Comparison of ENCODE assay signal across 8 cellular contexts in the genomic region with DNA sequence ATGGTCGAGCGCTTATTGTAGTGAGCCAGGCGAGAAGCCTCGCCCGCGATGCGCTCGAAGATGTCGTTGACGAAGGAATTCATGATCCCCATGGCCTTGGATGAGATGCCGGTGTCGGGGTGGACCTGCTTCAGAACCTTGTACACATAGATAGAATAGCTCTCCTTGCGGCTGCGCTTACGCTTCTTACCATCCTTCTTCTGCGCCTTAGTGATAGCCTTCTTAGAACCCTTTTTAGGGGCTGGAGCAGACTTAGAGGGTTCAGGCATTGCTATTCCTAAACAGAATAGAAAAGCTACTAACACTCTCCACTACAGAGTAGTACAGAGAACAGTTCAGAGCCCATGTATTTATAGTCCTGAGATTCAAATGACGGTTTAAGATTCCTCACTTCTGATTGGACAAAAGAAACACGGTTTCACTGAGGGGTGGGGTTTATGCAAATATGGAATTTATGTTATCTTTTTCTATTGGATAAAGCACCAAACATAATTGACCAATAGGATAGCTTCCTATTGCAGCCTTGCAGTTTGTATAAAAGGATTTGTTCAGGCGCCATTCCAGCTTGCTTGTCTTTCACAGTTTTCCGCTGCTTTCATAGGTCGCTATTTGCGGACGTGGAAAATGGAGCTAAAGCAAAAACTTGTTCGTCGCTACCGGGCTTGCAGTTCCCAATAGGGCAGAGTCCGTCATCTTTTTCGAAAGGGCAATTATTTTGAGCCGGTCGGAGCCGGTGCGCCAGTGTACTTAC. TPM values are rescaled to one million over a fixed set of nuclear protein-coding genes. Genes with fewer than 3 reads are reported as not detected.
A peak's percentile ranks its signal among the peaks of the same experiment; 100 is the strongest.
DNase-seq lines count a peak whose midpoint lies in the region; ATAC-seq and TF ChIP-seq lines count a peak whose summit lies in the region.

No MANE protein-coding gene starts in this region.

- peak overlapping the region; percentile 99 for H3K27ac Mint-ChIP-seq in activated CD4-positive, alpha-beta T cell treated with anti-CD3 and anti-CD28 coated beads, Interleukin-2, amount 10 ng/mL, durations not matched to agents 24 days and 14 days

- peaks cover 0 to 3% of the 10 kb centered on the region in 2 donors for H3K9me3 ChIP-seq in lung (ENCODE audit: control insufficient read depth in 2 of 2, insufficient read depth in 1 of 2, low read length in 1 of 2)

- H3K27me3 ChIP-seq in dorsolateral prefrontal cortex, result peaks cover 0 to 4% (median 0%) of the 10 kb centered on the region in 45 donors
- no peaks in the 10 kb centered on the region for H3K27me3 ChIP-seq in lung (ENCODE audit: control insufficient read depth, insufficient read depth)

- no peaks in the 10 kb centered on the region for H3K27me3 Mint-ChIP-seq in activated CD4-positive, alpha-beta T cell treated with anti-CD3 and anti-CD28 coated beads, Interleukin-2, amount 10 ng/mL, durations not matched to agents 24 days and 14 days

- TF ChIP-seq CTCF in GM12865 (IDR thresholded peaks at IDR 0.05; ENCODE audit: insufficient read depth, low read depth, low read length, missing control alignments), result no peak
- peak in 4 of 56 donors; percentile 4 to 16 (median 10) for TF ChIP-seq CTCF in dorsolateral prefrontal cortex (IDR thresholded peaks at IDR 0.05 in 54 of 56, conservative IDR thresholded peaks at IDR 0.05 in 2 of 56; ENCODE audit: low read depth in 1 of 56, partially characterized antibody in 56 of 56)
- no peak for TF ChIP-seq CTCF in lung (IDR thresholded peaks at IDR 0.05; ENCODE audit: control extremely low read depth, extremely low read depth)

- no peaks in the 10 kb centered on the region for H3K36me3 Mint-ChIP-seq in activated CD4-positive, alpha-beta T cell treated with anti-CD3 and anti-CD28 coated beads, Interleukin-2, amount 10 ng/mL, durations not matched to agents 24 days and 14 days (ENCODE audit: low read depth)

- H3K4me1 Mint-ChIP-seq in activated CD4-positive, alpha-beta T cell treated with anti-CD3 and anti-CD28 coated beads, Interleukin-2, amount 10 ng/mL, durations not matched to agents 24 days and 14 days, result peaks cover 33% of the 10 kb centered on the region

- H3K27ac ChIP-seq in dorsolateral prefrontal cortex (peak overlapping the region; percentile 63 to 97 (median 90)), lung (ENCODE audit: low read depth in 1 of 2, low read length in 1 of 2) (peak overlapping the region; percentile 98)

- intact Hi-C loops in activated CD4-positive, alpha-beta T cell treated with anti-CD3 and anti-CD28 coated beads, Interleukin-2, amount 10 ng/mL, durations not matched to agents 24 days and 14 days (cut with micrococcal nuclease), result loop anchor here (1.0 to 5.0 kb wide), 5 partner anchors 10 to 509 kb away; a partner anchor contains a TSS
- intact Hi-C loops in dorsolateral prefrontal cortex (cut with DNase I), result no loop called here

- peak overlapping the region; percentile 86 for H3K4me3 Mint-ChIP-seq in activated CD4-positive, alpha-beta T cell treated with anti-CD3 and anti-CD28 coated beads, Interleukin-2, amount 10 ng/mL, durations not matched to agents 24 days and 14 days

- H3K4me1 ChIP-seq in lung (ENCODE audit: control insufficient read depth in 2 of 2, insufficient read depth in 2 of 2, low read length in 2 of 2), result peaks cover 0 to 7% of the 10 kb centered on the region in 2 donors

- no peaks in the 10 kb centered on the region for H3K9me3 Mint-ChIP-seq in activated CD4-positive, alpha-beta T cell treated with anti-CD3 and anti-CD28 coated beads, Interleukin-2, amount 10 ng/mL, durations not matched to agents 24 days and 14 days

- peak; percentile 96 for DNase-seq in GM12865 (ENCODE audit: low read depth)
- DNase-seq in NCI-H1436 (lab: John Stamatoyannopoulos, UW), result peak; percentile 95
- peak; percentile 94 for DNase-seq in activated CD4-positive, alpha-beta T cell treated with anti-CD3 and anti-CD28 coated beads, Interleukin-2, amount 10 ng/mL, durations not matched to agents 24 days and 14 days
- DNase-seq in dorsolateral prefrontal cortex, result peak in 9 of 10 donors; percentile 61 to 86 (median 66)
- DNase-seq in lung (ENCODE audit: low spot score), result peak; percentile 70
- peak; percentile 72 for DNase-seq in stimulated activated naive CD8-positive, alpha-beta T cell treated with anti-CD3 and anti-CD28 coated beads, Interleukin-15, Interleukin-2, amounts not matched to agents 100 U/mL and 50 U/mL, for 24 hours
- no peak for DNase-seq in ecto neural progenitor cell (ENCODE audit: low spot score)

- H3K4me3 ChIP-seq in GM12865 (ENCODE audit: low read depth, low read length) (peak overlapping the region; percentile 78), dorsolateral prefrontal cortex (peak overlapping the region; percentile 39 to 90 (median 68)), lung (peak overlapping the region; percentile 50)

- peak; percentile 82 for ATAC-seq in HG02610 (IDR thresholded peaks at IDR 0.05; ENCODE audit: unreplicated experiment)
- peak; percentile 94 for ATAC-seq in lung (ENCODE audit: insufficient read depth, low FRiP score)
- peak; percentile 79 for ATAC-seq in stimulated activated naive CD8-positive, alpha-beta T cell treated with anti-CD3 and anti-CD28 coated beads, Interleukin-15, Interleukin-2, amounts not matched to agents 100 U/mL and 50 U/mL, for 24 hours

- WGBS in lung, 2 donors, result 1 to 2% methylated on average over 32 of the region's 32 CpGs

- H3K36me3 ChIP-seq in lung (ENCODE audit: control insufficient read depth in 2 of 2, insufficient read depth in 2 of 2, low read length in 2 of 2), result no peaks in the 10 kb centered on the region

RNA-seq across cellular contexts. Expression of gene HFE, which starts 43.7 kb away (rescaled TPM):
- 0.12 and 0.50 TPM in 2 replicates for total RNA-seq in activated CD4-positive, alpha-beta T cell treated with anti-CD3 and anti-CD28 coated beads, Interleukin-2, amount 10 ng/mL, durations not matched to agents 24 days and 14 days
- total RNA-seq in dorsolateral prefrontal cortex (1 to 10 TPM in 117 of 120 experiments, under 1 TPM in 3; 0.71 to 8.5 (median 2.6) TPM), lung (10 to 100 TPM in 1 of 2 donors, 1 to 10 TPM in 1; 8.3 to 10.7 TPM)
- 1 to 10 TPM; 3.1 to 5.7 TPM for polyA plus RNA-seq in lung
